ENCODE assay signal across 9 cellular contexts in the genomic region with DNA sequence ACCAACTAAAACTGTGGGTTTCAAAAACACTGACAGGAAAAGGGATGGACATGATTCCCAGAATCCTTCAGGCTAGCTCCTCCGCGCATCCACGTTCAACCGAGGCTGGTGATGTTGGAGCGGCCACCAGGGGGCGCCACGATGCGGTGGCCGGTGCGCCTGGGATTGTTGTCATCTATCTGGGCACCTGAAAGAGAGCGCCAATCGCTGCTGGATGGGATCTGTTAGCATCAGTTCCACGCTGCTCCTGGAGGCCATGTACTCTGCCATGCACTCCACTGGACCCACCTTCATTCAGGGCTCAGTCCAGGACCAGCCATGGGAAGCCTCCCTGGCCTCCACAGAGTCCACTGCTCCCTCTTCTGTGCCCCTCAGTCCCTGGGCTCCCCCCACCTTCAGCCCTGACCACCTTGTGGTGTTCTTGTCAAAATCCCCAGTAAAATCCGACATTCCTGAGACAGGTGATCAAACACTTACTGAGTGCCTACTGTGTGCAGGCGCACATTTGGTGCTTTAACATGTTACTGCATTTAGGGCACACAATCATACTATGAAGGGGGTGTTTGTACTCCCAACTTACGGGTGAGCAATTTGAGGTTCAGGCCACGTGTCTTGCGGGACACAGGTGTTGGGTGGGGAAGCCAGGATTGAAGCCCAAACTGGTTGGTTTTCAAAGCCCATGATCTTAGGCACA.
DNase-seq lines count a peak whose midpoint lies in the region; ATAC-seq and TF ChIP-seq lines count a peak whose summit lies in the region.
"Had no signal": no experiment of that assay in that cellular context is flagged by ENCODE, and none has a peak within 500 bp of the region (broad histone marks: within the 10 kb centered on the region; RNA-seq: fewer than 3 reads in every experiment).

No MANE protein-coding gene starts in this region.

- no peak for ATAC-seq in activated CD8-positive, alpha-beta T cell treated with anti-CD3 and anti-CD28 coated beads for 36 hours
- no peak for ATAC-seq in activated CD8-positive, alpha-beta T cell treated with anti-CD3 and anti-CD28 coated beads, Interleukin-2, amount 10 ng/mL, durations not matched to agents 7 days and 5 days
- no peak for ATAC-seq in gastrocnemius medialis
- no peak for ATAC-seq in HG03175 (IDR thresholded peaks at IDR 0.05; ENCODE audit: unreplicated experiment)

- no peaks in the 10 kb centered on the region for H3K9me3 Mint-ChIP-seq in activated CD8-positive, alpha-beta T cell treated with anti-CD3 and anti-CD28 coated beads for 36 hours
- H3K9me3 Mint-ChIP-seq in activated CD8-positive, alpha-beta T cell treated with anti-CD3 and anti-CD28 coated beads, Interleukin-2, amount 10 ng/mL, durations not matched to agents 7 days and 5 days (ENCODE audit: insufficient read depth), result no peaks in the 10 kb centered on the region

- peaks cover 8% of the 10 kb centered on the region for H3K4me1 Mint-ChIP-seq in activated CD8-positive, alpha-beta T cell treated with anti-CD3 and anti-CD28 coated beads for 36 hours (ENCODE audit: low read depth)
- peaks cover 20% of the 10 kb centered on the region for H3K4me1 Mint-ChIP-seq in activated CD8-positive, alpha-beta T cell treated with anti-CD3 and anti-CD28 coated beads, Interleukin-2, amount 10 ng/mL, durations not matched to agents 7 days and 5 days (ENCODE audit: low read depth)

- in situ Hi-C loops in gastrocnemius medialis (cut with MboI; ENCODE audit: low sequenced_read_pairs in 4 of 4), result loop anchor here in 2 of 4 donors (25.0 kb wide), 2 partner anchors 785 to 1335 kb away; no protein-coding TSS in a partner anchor

- H3K27me3 ChIP-seq in Karpas-422 (ENCODE audit: low read length) (no peaks in the 10 kb centered on the region), esophagus muscularis mucosa (no peaks in the 10 kb centered on the region), gastrocnemius medialis (no peaks in the 10 kb centered on the region)

- intact Hi-C loops in activated CD8-positive, alpha-beta T cell treated with anti-CD3 and anti-CD28 coated beads for 36 hours (cut with micrococcal nuclease), result no loop called here
- intact Hi-C loops in esophagus muscularis mucosa (cut with DNase I), result loop anchor here (10.0 kb wide), 1 partner anchor 153 kb away; no protein-coding TSS in a partner anchor
- intact Hi-C loops in gastrocnemius medialis (cut with DNase I; ENCODE audit: low total_unique reads), result no loop called here

- TF ChIP-seq CTCF in activated CD8-positive, alpha-beta T cell treated with anti-CD3 and anti-CD28 coated beads for 36 hours (IDR thresholded peaks at IDR 0.05), result peak; percentile 74
- TF ChIP-seq CTCF in esophagus muscularis mucosa (IDR thresholded peaks at IDR 0.05), result peak; percentile 29 to 58 (median 43)
- TF ChIP-seq CTCF in gastrocnemius medialis (IDR thresholded peaks at IDR 0.05 in 4 of 5, conservative IDR thresholded peaks at IDR 0.05 in 1 of 5), result peak in 3 of 5 experiments; percentile 10 to 37 (median 17)

- H3K4me3 ChIP-seq in Karpas-422 (ENCODE audit: low read length) (no peak overlapping the region), esophagus muscularis mucosa (no peak overlapping the region), gastrocnemius medialis (no peak overlapping the region)

- H3K27ac ChIP-seq in Karpas-422 (ENCODE audit: low read length) (no peak overlapping the region; the same call in 1 of the 2 replicates), esophagus muscularis mucosa (replicated peaks in 1 of 4) (no peak overlapping the region), gastrocnemius medialis (no peak overlapping the region)

- no peaks in the 10 kb centered on the region for H3K27me3 Mint-ChIP-seq in activated CD8-positive, alpha-beta T cell treated with anti-CD3 and anti-CD28 coated beads for 36 hours
- H3K27me3 Mint-ChIP-seq in activated CD8-positive, alpha-beta T cell treated with anti-CD3 and anti-CD28 coated beads, Interleukin-2, amount 10 ng/mL, durations not matched to agents 7 days and 5 days (ENCODE audit: low read depth), result no peaks in the 10 kb centered on the region

- peaks cover 46% of the 10 kb centered on the region for H3K4me1 ChIP-seq in Karpas-422 (ENCODE audit: low read length)
- peaks cover 0 to 2% (median under 1%) of the 10 kb centered on the region in 4 donors for H3K4me1 ChIP-seq in esophagus muscularis mucosa
- no peaks in the 10 kb centered on the region for H3K4me1 ChIP-seq in gastrocnemius medialis

- H3K36me3 ChIP-seq in Karpas-422 (ENCODE audit: insufficient read depth, low read length), result no peaks in the 10 kb centered on the region
- H3K36me3 ChIP-seq in esophagus muscularis mucosa, result peaks cover 0 to 66% (median 26%) of the 10 kb centered on the region in 4 donors
- no peaks in the 10 kb centered on the region for H3K36me3 ChIP-seq in gastrocnemius medialis

- peak; percentile 16 for DNase-seq in activated CD8-positive, alpha-beta T cell treated with anti-CD3 and anti-CD28 coated beads for 36 hours
- DNase-seq in activated CD8-positive, alpha-beta T cell treated with anti-CD3 and anti-CD28 coated beads, Interleukin-2, amount 10 ng/mL, durations not matched to agents 7 days and 5 days, result no peak
- DNase-seq in Karpas-422 (peak; percentile 81), esophagus muscularis mucosa (ENCODE audit: extremely low spot score) (no peak), gastrocnemius medialis (no peak), T-helper 9 cell (no peak), T-helper 2 cell (no peak)
- DNase-seq: EL had no signal

- CTCF ChIA-PET in activated CD8-positive, alpha-beta T cell treated with anti-CD3 and anti-CD28 coated beads for 36 hours (lab: Charles Lee), result interaction anchor here (1.1 kb wide), 1 partner anchor 188 kb away, joined by 3 read pairs; no protein-coding TSS in a partner anchor
- CTCF ChIA-PET in activated CD8-positive, alpha-beta T cell treated with anti-CD3 and anti-CD28 coated beads, Interleukin-2, amount 10 ng/mL, durations not matched to agents 7 days and 5 days (lab: Charles Lee), result interaction anchor here (0.8 to 1.9 kb wide), 2 partner anchors 9 to 158 kb away, joined by 3 to 6 read pairs; no protein-coding TSS in a partner anchor

- POLR2A ChIA-PET in activated CD8-positive, alpha-beta T cell treated with anti-CD3 and anti-CD28 coated beads for 36 hours (lab: Charles Lee), result interaction anchor here (0.7 kb wide), 1 partner anchor 795 kb away, joined by 3 read pairs; no protein-coding TSS in a partner anchor
- POLR2A ChIA-PET in activated CD8-positive, alpha-beta T cell treated with anti-CD3 and anti-CD28 coated beads, Interleukin-2, amount 10 ng/mL, durations not matched to agents 7 days and 5 days (lab: Charles Lee), result no interaction called here

- no peak for TF ChIP-seq EP300 in esophagus muscularis mucosa (IDR thresholded peaks at IDR 0.05)

- H3K9ac ChIP-seq in Karpas-422 (ENCODE audit: low read length), result no peak overlapping the region

- H3K79me2 ChIP-seq in Karpas-422 (ENCODE audit: low read length), result no peaks in the 10 kb centered on the region

- TF ChIP-seq POLR2A in esophagus muscularis mucosa (IDR thresholded peaks at IDR 0.05; ENCODE audit: low read depth) (no peak), gastrocnemius medialis (IDR thresholded peaks at IDR 0.05) (no peak)

- H3K9me3 ChIP-seq in Karpas-422 (ENCODE audit: low read length) (no peaks in the 10 kb centered on the region), esophagus muscularis mucosa (no peaks in the 10 kb centered on the region), gastrocnemius medialis (no peaks in the 10 kb centered on the region)

- no peak overlapping the region for H3K4me3 Mint-ChIP-seq in activated CD8-positive, alpha-beta T cell treated with anti-CD3 and anti-CD28 coated beads for 36 hours
- no peak overlapping the region for H3K4me3 Mint-ChIP-seq in activated CD8-positive, alpha-beta T cell treated with anti-CD3 and anti-CD28 coated beads, Interleukin-2, amount 10 ng/mL, durations not matched to agents 7 days and 5 days

- no peak overlapping the region for H2AFZ ChIP-seq in Karpas-422 (ENCODE audit: low read length)

- H3K9me2 ChIP-seq in Karpas-422 (replicated peaks; ENCODE audit: insufficient read depth, low read length), result no peaks in the 10 kb centered on the region

- no peak overlapping the region for H3K27ac Mint-ChIP-seq in activated CD8-positive, alpha-beta T cell treated with anti-CD3 and anti-CD28 coated beads for 36 hours
- no peak overlapping the region for H3K27ac Mint-ChIP-seq in activated CD8-positive, alpha-beta T cell treated with anti-CD3 and anti-CD28 coated beads, Interleukin-2, amount 10 ng/mL, durations not matched to agents 7 days and 5 days

- peak overlapping the region; percentile 32 for H3K4me2 ChIP-seq in Karpas-422 (ENCODE audit: low read depth, low read length, poor library complexity, severe bottlenecking)

- no peaks in the 10 kb centered on the region for H3K36me3 Mint-ChIP-seq in activated CD8-positive, alpha-beta T cell treated with anti-CD3 and anti-CD28 coated beads for 36 hours (ENCODE audit: low read depth)
- no peaks in the 10 kb centered on the region for H3K36me3 Mint-ChIP-seq in activated CD8-positive, alpha-beta T cell treated with anti-CD3 and anti-CD28 coated beads, Interleukin-2, amount 10 ng/mL, durations not matched to agents 7 days and 5 days (ENCODE audit: low read depth)

- H4K20me1 ChIP-seq in Karpas-422 (ENCODE audit: insufficient read depth, low read depth, low read length), result no peaks in the 10 kb centered on the region

- 66% methylated on average over 17 of the region's 18 CpGs for WGBS in esophagus muscularis mucosa

Comparison
In these comparisons a context has a peak if more than half of its experiments do, and no peak if none do; other contexts are left out.
1. DNase-seq: peak in activated CD8-positive, alpha-beta T cell treated with anti-CD3 and anti-CD28 coated beads for 36 hours (single experiment) and Karpas-422 (single experiment); none in activated CD8-positive, alpha-beta T cell treated with anti-CD3 and anti-CD28 coated beads, Interleukin-2, amount 10 ng/mL, durations not matched to agents 7 days and 5 days (single experiment), esophagus muscularis mucosa (single experiment), gastrocnemius medialis (0 of 2), T-helper 9 cell (single experiment) and T-helper 2 cell (0 of 5).
2. CTCF ChIP-seq: peak in every context shown above with its lines; median percentile 74 in activated CD8-positive, alpha-beta T cell treated with anti-CD3 and anti-CD28 coated beads for 36 hours; 43 in esophagus muscularis mucosa; 17 in gastrocnemius medialis.